In the genomic region with DNA sequence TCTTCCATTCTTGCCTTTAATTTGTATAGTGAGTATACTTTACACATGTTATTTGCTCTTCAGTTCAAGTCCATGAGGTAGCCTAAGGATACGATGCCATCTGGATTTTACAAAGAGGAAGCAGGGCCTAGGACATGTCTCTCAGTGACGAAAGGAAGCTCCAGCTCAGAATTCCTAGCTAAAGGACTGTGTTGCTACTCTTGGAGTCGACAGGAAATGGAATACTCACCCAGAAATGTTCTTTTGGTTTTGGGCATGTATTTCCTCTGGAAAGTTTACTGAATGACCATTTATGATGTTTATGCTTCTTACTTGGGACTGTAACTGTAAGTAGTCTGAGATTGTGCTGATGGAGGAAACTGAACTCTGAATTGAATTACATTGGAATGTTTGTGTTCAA, we compare ENCODE assay signal across 20 cellular contexts.
"Had no signal": no experiment of that assay in that cellular context is flagged by ENCODE, and none has a peak within 500 bp of the region (broad histone marks: within the 10 kb centered on the region; RNA-seq: fewer than 3 reads in every experiment).

No MANE protein-coding gene starts in this region.

- H3K4me1 ChIP-seq: colonic mucosa, foreskin keratinocyte, parathyroid adenoma, suprapubic skin had no signal

- H3K27ac ChIP-seq: colonic mucosa, foreskin keratinocyte, parathyroid adenoma, suprapubic skin had no signal

- H3K27me3 ChIP-seq: colonic mucosa, esophagus muscularis mucosa, foreskin keratinocyte, suprapubic skin had no signal

- H3K9me3 ChIP-seq: colonic mucosa, esophagus muscularis mucosa, mucosa of descending colon, suprapubic skin had no signal

- H2AFZ ChIP-seq: parathyroid adenoma had no signal

- DNase-seq: activated CD4-positive, alpha-beta T cell treated with anti-CD3 and anti-CD28 coated beads for 1 hour; activated CD4-positive, alpha-beta T cell treated with anti-CD3 and anti-CD28 coated beads, Interleukin-2, amount 50 U/mL, for 4 hours; activated naive CD4-positive, alpha-beta T cell treated with anti-CD3 and anti-CD28 coated beads, Interleukin-2, amount 10 ng/mL, durations not matched to agents 7 days and 5 days; caudate nucleus; colonic mucosa; foreskin keratinocyte; mucosa of descending colon; naive thymus-derived CD4-positive, alpha-beta T cell; retina; stimulated activated CD4-positive, alpha-beta T cell treated with anti-CD3 and anti-CD28 coated beads, Interleukin-15, amount 100 ng/mL, for 24 hours; stimulated activated CD4-positive, alpha-beta T cell treated with anti-CD3 and anti-CD28 coated beads, Interleukin-4, amount 100 ng/mL, for 24 hours; stimulated activated CD8-positive, alpha-beta memory T cell treated with anti-CD3 and anti-CD28 coated beads, Interleukin-4, amount 100 ng/mL, for 48 hours; stimulated activated naive CD4-positive, alpha-beta T cell treated with Interleukin-2 at 50 U/mL for 16 hours; T-helper 1 cell; trophoblast cell had no signal

- H3K4me3 ChIP-seq: colonic mucosa, esophagus muscularis mucosa, mucosa of descending colon, skin epidermis, suprapubic skin had no signal

- ATAC-seq: foreskin keratinocyte; mucosa of descending colon; naive thymus-derived CD4-positive, alpha-beta T cell; SK-N-SH treated with all-trans-retinoic acid at 6 μM for 48 hours had no signal

- H3K9ac ChIP-seq: parathyroid adenoma had no signal

- H3K36me3 ChIP-seq: colonic mucosa had no signal
